In the genomic region with DNA sequence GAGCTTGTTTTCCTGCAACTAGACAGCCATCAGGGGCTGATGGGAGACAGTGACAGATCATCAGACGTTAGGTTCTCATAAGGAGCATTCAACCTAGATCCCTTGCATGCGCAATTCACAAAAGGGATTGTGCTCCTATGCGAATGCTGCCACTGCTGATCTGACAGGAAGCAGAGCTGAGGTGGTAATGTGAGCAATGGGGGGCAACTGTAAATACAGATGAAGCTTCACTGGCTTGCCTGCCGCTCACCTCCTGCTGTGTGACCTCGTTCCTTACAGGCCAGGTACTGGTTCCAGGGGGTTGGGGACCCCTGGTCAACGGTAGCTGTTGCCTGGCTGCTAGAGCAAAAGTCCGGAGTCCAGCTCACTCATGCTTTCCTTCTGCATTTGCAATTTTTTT, we compare ENCODE assay signal across 22 cellular contexts. TPM values are rescaled to one million over a fixed set of nuclear protein-coding genes. Genes with fewer than 3 reads are reported as not detected.
"Had no signal": no experiment of that assay in that cellular context is flagged by ENCODE, and none has a peak within 500 bp of the region (broad histone marks: within the 10 kb centered on the region; RNA-seq: fewer than 3 reads in every experiment).

No MANE protein-coding gene starts in this region.

- H3K27me3 ChIP-seq: esophagus muscularis mucosa, gastrocnemius medialis, neutrophil, ovary, thyroid gland had no signal

- H3K9me3 ChIP-seq: esophagus muscularis mucosa, gastrocnemius medialis, neutrophil, ovary, psoas muscle, thyroid gland had no signal

- DNase-seq: activated CD4-positive, CD25-positive, alpha-beta regulatory T cell treated with anti-CD3 and anti-CD28 coated beads, Interleukin-2, amount 50 U/mL, for 72 hours; activated naive CD4-positive, alpha-beta T cell treated with Interleukin-2 at 50 U/mL for 16 hours; activated naive CD8-positive, alpha-beta T cell treated with anti-CD3 and anti-CD28 coated beads for 36 hours; activated T-cell treated with anti-CD3 and anti-CD28 coated beads, Interleukin-2, amount 50 U/mL, for 1 hour; effector memory CD8-positive, alpha-beta T cell; gastrocnemius medialis; head of caudate nucleus; hypothalamus; immature natural killer cell; left ventricle myocardium inferior; naive thymus-derived CD8-positive, alpha-beta T cell; ovary; psoas muscle; right cardiac atrium; stimulated activated CD4-positive, alpha-beta T cell treated with anti-CD3 and anti-CD28 coated beads, Interleukin-4, amount 100 ng/mL, for 24 hours; stimulated activated naive CD8-positive, alpha-beta T cell treated with anti-CD3 and anti-CD28 coated beads, Interleukin-15, Interleukin-2, amounts not matched to agents 100 U/mL and 50 U/mL, for 24 hours; thyroid gland had no signal

- H3K4me3 ChIP-seq: esophagus muscularis mucosa, gastrocnemius medialis, left ventricle myocardium inferior, ovary, psoas muscle, thyroid gland had no signal

- H3K27ac ChIP-seq: esophagus muscularis mucosa, gastrocnemius medialis, left ventricle myocardium inferior, neutrophil, ovary, psoas muscle, thyroid gland, VCaP had no signal

- H3K36me3 ChIP-seq: esophagus muscularis mucosa, gastrocnemius medialis, left ventricle myocardium inferior, neutrophil, ovary, thyroid gland had no signal

- H3K4me1 ChIP-seq: esophagus muscularis mucosa, gastrocnemius medialis, left ventricle myocardium inferior, psoas muscle, thyroid gland had no signal

RNA-seq across cellular contexts. Expression of gene KCNAB1, which starts 26.4 kb away (rescaled TPM):
- total RNA-seq: activated naive CD8-positive, alpha-beta T cell treated with anti-CD3 and anti-CD28 coated beads for 36 hours; kidney epithelial cell; T-helper 2 cell treated with Interferon-gamma antibody and Interleukin-4, amounts not matched to agents 100 ng/mL and 5 ng/mL, for 36 hours had no signal
